Comparison of ENCODE assay signal across 20 cellular contexts in genomic region chr1:12129624-12130023, GRCh38.
DNase-seq lines count a peak whose midpoint lies in the region; ATAC-seq lines count a peak whose summit lies in the region.
"Had no signal": no experiment of that assay in that cellular context is flagged by ENCODE, and none has a peak within 500 bp of the region (broad histone marks: within the 10 kb centered on the region; RNA-seq: fewer than 3 reads in every experiment).

No MANE protein-coding gene starts in this region.

- H3K4me3 Mint-ChIP-seq in stimulated activated naive CD8-positive, alpha-beta T cell treated with anti-CD3 and anti-CD28 coated beads, Interleukin-15, Interleukin-2, amounts not matched to agents 100 ng/mL and 50 ng/mL, for 24 hours = no peak overlapping the region
- no peak overlapping the region for H3K4me3 Mint-ChIP-seq in dendritic cell treated with granulocyte-macrophage colony-stimulating factor and Interleukin-4, amounts not matched to agents 40 ng/mL and 50 ng/mL, for 4 days
- H3K4me3 Mint-ChIP-seq in stimulated activated naive CD8-positive, alpha-beta T cell treated with anti-CD3 and anti-CD28 coated beads, Interleukin-15, amount 100 ng/mL, for 72 hours = peak overlapping the region; percentile 29 to 41
- H3K4me3 Mint-ChIP-seq: activated naive CD8-positive, alpha-beta T cell treated with anti-CD3 and anti-CD28 coated beads, Interleukin-2, amount 10 ng/mL, durations not matched to agents 7 days and 5 days; neural crest cell had no signal

- H3K27ac Mint-ChIP-seq in stimulated activated naive CD8-positive, alpha-beta T cell treated with anti-CD3 and anti-CD28 coated beads, Interleukin-15, Interleukin-2, amounts not matched to agents 100 ng/mL and 50 ng/mL, for 24 hours = peak overlapping the region; percentile 10
- H3K27ac Mint-ChIP-seq in dendritic cell treated with granulocyte-macrophage colony-stimulating factor and Interleukin-4, amounts not matched to agents 40 ng/mL and 50 ng/mL, for 4 days = peak overlapping the region; percentile 95
- H3K27ac Mint-ChIP-seq in stimulated activated naive CD8-positive, alpha-beta T cell treated with anti-CD3 and anti-CD28 coated beads, Interleukin-15, amount 100 ng/mL, for 72 hours = peak overlapping the region; percentile 31 to 34
- H3K27ac Mint-ChIP-seq: activated naive CD8-positive, alpha-beta T cell treated with anti-CD3 and anti-CD28 coated beads, Interleukin-2, amount 10 ng/mL, durations not matched to agents 7 days and 5 days had no signal

- peaks cover 68% of the 10 kb centered on the region for H3K4me1 Mint-ChIP-seq in stimulated activated naive CD8-positive, alpha-beta T cell treated with anti-CD3 and anti-CD28 coated beads, Interleukin-15, Interleukin-2, amounts not matched to agents 100 ng/mL and 50 ng/mL, for 24 hours (ENCODE audit: low read depth)
- H3K4me1 Mint-ChIP-seq in dendritic cell treated with granulocyte-macrophage colony-stimulating factor and Interleukin-4, amounts not matched to agents 40 ng/mL and 50 ng/mL, for 4 days (ENCODE audit: low read depth) = peaks cover 81% of the 10 kb centered on the region
- peaks cover 92% of the 10 kb centered on the region for H3K4me1 Mint-ChIP-seq in stimulated activated naive CD8-positive, alpha-beta T cell treated with anti-CD3 and anti-CD28 coated beads, Interleukin-15, amount 100 ng/mL, for 72 hours

- H3K27me3 Mint-ChIP-seq in stimulated activated naive CD8-positive, alpha-beta T cell treated with anti-CD3 and anti-CD28 coated beads, Interleukin-15, Interleukin-2, amounts not matched to agents 100 ng/mL and 50 ng/mL, for 24 hours = no peaks in the 10 kb centered on the region
- H3K27me3 Mint-ChIP-seq in dendritic cell treated with granulocyte-macrophage colony-stimulating factor and Interleukin-4, amounts not matched to agents 40 ng/mL and 50 ng/mL, for 4 days = no peaks in the 10 kb centered on the region
- no peaks in the 10 kb centered on the region for H3K27me3 Mint-ChIP-seq in stimulated activated naive CD8-positive, alpha-beta T cell treated with anti-CD3 and anti-CD28 coated beads, Interleukin-15, amount 100 ng/mL, for 72 hours
- H3K27me3 Mint-ChIP-seq: activated naive CD8-positive, alpha-beta T cell treated with anti-CD3 and anti-CD28 coated beads, Interleukin-2, amount 10 ng/mL, durations not matched to agents 7 days and 5 days had no signal

- H3K36me3 Mint-ChIP-seq in stimulated activated naive CD8-positive, alpha-beta T cell treated with anti-CD3 and anti-CD28 coated beads, Interleukin-15, Interleukin-2, amounts not matched to agents 100 ng/mL and 50 ng/mL, for 24 hours (ENCODE audit: low read depth) = no peaks in the 10 kb centered on the region
- no peaks in the 10 kb centered on the region for H3K36me3 Mint-ChIP-seq in dendritic cell treated with granulocyte-macrophage colony-stimulating factor and Interleukin-4, amounts not matched to agents 40 ng/mL and 50 ng/mL, for 4 days (ENCODE audit: low read depth)
- H3K36me3 Mint-ChIP-seq: activated naive CD8-positive, alpha-beta T cell treated with anti-CD3 and anti-CD28 coated beads, Interleukin-2, amount 10 ng/mL, durations not matched to agents 7 days and 5 days; immature natural killer cell had no signal

- intact Hi-C loops in dendritic cell treated with granulocyte-macrophage colony-stimulating factor and Interleukin-4, amounts not matched to agents 40 ng/mL and 50 ng/mL, for 4 days (cut with micrococcal nuclease) = no loop called here

- no peaks in the 10 kb centered on the region for H3K9me3 Mint-ChIP-seq in stimulated activated naive CD8-positive, alpha-beta T cell treated with anti-CD3 and anti-CD28 coated beads, Interleukin-15, Interleukin-2, amounts not matched to agents 100 ng/mL and 50 ng/mL, for 24 hours
- no peaks in the 10 kb centered on the region for H3K9me3 Mint-ChIP-seq in dendritic cell treated with granulocyte-macrophage colony-stimulating factor and Interleukin-4, amounts not matched to agents 40 ng/mL and 50 ng/mL, for 4 days
- H3K9me3 Mint-ChIP-seq in stimulated activated naive CD8-positive, alpha-beta T cell treated with anti-CD3 and anti-CD28 coated beads, Interleukin-15, amount 100 ng/mL, for 72 hours = no peaks in the 10 kb centered on the region
- H3K9me3 Mint-ChIP-seq: activated naive CD8-positive, alpha-beta T cell treated with anti-CD3 and anti-CD28 coated beads, Interleukin-2, amount 10 ng/mL, durations not matched to agents 7 days and 5 days; immature natural killer cell; neural crest cell had no signal

- ATAC-seq in stimulated activated naive CD8-positive, alpha-beta T cell treated with anti-CD3 and anti-CD28 coated beads, Interleukin-15, Interleukin-2, amounts not matched to agents 100 U/mL and 50 U/mL, for 24 hours = no peak
- ATAC-seq in stimulated activated naive CD8-positive, alpha-beta T cell treated with anti-CD3 and anti-CD28 coated beads, Interleukin-15, amount 100 ng/mL, for 72 hours = no peak
- ATAC-seq: A549, HCT116, left cardiac atrium had no signal

- DNase-seq in NCI-H748 (lab: John Stamatoyannopoulos, UW; ENCODE audit: unreplicated experiment) (peak; percentile 3), NCI-H748 treated with DMSO at 0.1 percent for 48 hours (lab: John Stamatoyannopoulos, UW) (no peak), GM19240 (ENCODE audit: insufficient read length, low spot score) (no peak), NCI-H345 treated with DMSO at 0.1 percent for 48 hours (lab: John Stamatoyannopoulos, UW; ENCODE audit: unreplicated experiment) (no peak)
- DNase-seq in stimulated activated naive CD8-positive, alpha-beta T cell treated with anti-CD3 and anti-CD28 coated beads, Interleukin-15, Interleukin-2, amounts not matched to agents 100 U/mL and 50 U/mL, for 24 hours = no peak
- no peak for DNase-seq in stimulated activated naive CD8-positive, alpha-beta T cell treated with anti-CD3 and anti-CD28 coated beads, Interleukin-15, amount 100 ng/mL, for 72 hours
- DNase-seq: activated naive CD8-positive, alpha-beta T cell treated with anti-CD3 and anti-CD28 coated beads, Interleukin-2, amount 10 ng/mL, durations not matched to agents 7 days and 5 days; effector memory CD4-positive, alpha-beta T cell; immature natural killer cell; Kasumi-1; left cardiac atrium; NCI-H1436; NCI-H510A; NK-92 treated with Interleukin-12 subunit alpha and Interleukin-12 subunit beta, amount 100 ng/mL, for 24 hours; stimulated activated CD4-positive, alpha-beta T cell treated with anti-CD3 and anti-CD28 coated beads, Interleukin-2, amount 100 ng/mL, for 24 hours had no signal

Comparison
In these comparisons a context has a peak if more than half of its experiments do, and no peak if none do; other contexts are left out.
1. H3K4me3 Mint-ChIP-seq: peak in stimulated activated naive CD8-positive, alpha-beta T cell treated with anti-CD3 and anti-CD28 coated beads, Interleukin-15, amount 100 ng/mL, for 72 hours (2 of 2); none in stimulated activated naive CD8-positive, alpha-beta T cell treated with anti-CD3 and anti-CD28 coated beads, Interleukin-15, Interleukin-2, amounts not matched to agents 100 ng/mL and 50 ng/mL, for 24 hours (single experiment) and dendritic cell treated with granulocyte-macrophage colony-stimulating factor and Interleukin-4, amounts not matched to agents 40 ng/mL and 50 ng/mL, for 4 days (single experiment).
2. H3K27ac Mint-ChIP-seq: peak in every context shown above with its lines; median percentile 95 in dendritic cell treated with granulocyte-macrophage colony-stimulating factor and Interleukin-4, amounts not matched to agents 40 ng/mL and 50 ng/mL, for 4 days; 32 in stimulated activated naive CD8-positive, alpha-beta T cell treated with anti-CD3 and anti-CD28 coated beads, Interleukin-15, amount 100 ng/mL, for 72 hours; 10 in stimulated activated naive CD8-positive, alpha-beta T cell treated with anti-CD3 and anti-CD28 coated beads, Interleukin-15, Interleukin-2, amounts not matched to agents 100 ng/mL and 50 ng/mL, for 24 hours.